In genomic region chr6:73579851-73580246, GRCh38 we compare ENCODE assay signal across 8 cellular contexts. TPM values are rescaled to one million over a fixed set of nuclear protein-coding genes. Genes with fewer than 3 reads are reported as not detected.
DNase-seq lines count a peak whose midpoint lies in the region; ATAC-seq and TF ChIP-seq lines count a peak whose summit lies in the region.

No MANE protein-coding gene starts in this region.

- peak; percentile 23 for ATAC-seq in HG03354 (IDR thresholded peaks at IDR 0.05; ENCODE audit: poor library complexity, severe bottlenecking, unreplicated experiment)

- no peaks in the 10 kb centered on the region for H3K27me3 Mint-ChIP-seq in neural crest cell (ENCODE audit: low read depth)

- H3K4me3 ChIP-seq in WI38 (ENCODE audit: low read depth, low read length) = peak overlapping the region; percentile 25; the same call in 1 of the 2 replicates
- peak overlapping the region; percentile 22 for H3K4me3 ChIP-seq in fibroblast of pulmonary artery (replicated peaks; ENCODE audit: low read depth, low read length)

- peak overlapping the region; percentile 100 for H3K27ac Mint-ChIP-seq in neural crest cell (ENCODE audit: unreplicated experiment)

- peak; percentile 52 for DNase-seq in SKM-1 treated with dmso at 0.1 percent for 144 hours (lab: John Stamatoyannopoulos, UW; ENCODE audit: unreplicated experiment)
- DNase-seq in SKM-1 (lab: John Stamatoyannopoulos, UW; ENCODE audit: unreplicated experiment) = no peak
- peak; percentile 93 for DNase-seq in fibroblast of pulmonary artery (ENCODE audit: low read depth)
- no peak for DNase-seq in neural crest cell (ENCODE audit: low read depth, low spot score)
- no peak for DNase-seq in NCI-H1694 treated with DMSO at 0.1 percent for 48 hours (lab: John Stamatoyannopoulos, UW)
- no peak for DNase-seq in cerebellum (ENCODE audit: low spot score)

- peaks cover 2% of the 10 kb centered on the region for H3K36me3 Mint-ChIP-seq in neural crest cell (ENCODE audit: low read depth)

- peaks cover 53% of the 10 kb centered on the region for H3K4me1 Mint-ChIP-seq in neural crest cell

- no peak for TF ChIP-seq CTCF in WI38 (IDR thresholded peaks at IDR 0.05; ENCODE audit: low read depth, low read length)
- no peak for TF ChIP-seq CTCF in fibroblast of pulmonary artery (IDR thresholded peaks at IDR 0.05; ENCODE audit: low read length, missing control alignments)
- TF ChIP-seq CTCF in neural crest cell (conservative IDR thresholded peaks at IDR 0.05) = no peak

- peaks cover 2% of the 10 kb centered on the region for H3K9me3 Mint-ChIP-seq in neural crest cell

- peak overlapping the region; percentile 86 for H3K4me3 Mint-ChIP-seq in neural crest cell

RNA-seq across cellular contexts. Expression of gene EEF1A1, which starts 59.0 kb away (rescaled TPM):
- 11,869 and 11,975 TPM in 2 replicates for total RNA-seq in neural crest cell
- total RNA-seq in cerebellum = 9,230 TPM

Comparison
In these comparisons a context has a peak if more than half of its experiments do, and no peak if none do; other contexts are left out.
1. DNase-seq: peak in SKM-1 treated with dmso at 0.1 percent for 144 hours (single experiment) and fibroblast of pulmonary artery (single experiment); none in SKM-1 (single experiment), neural crest cell (single experiment), NCI-H1694 treated with DMSO at 0.1 percent for 48 hours (single experiment) and cerebellum (single experiment).